17 cellular contexts compared by ENCODE assay signal in genomic region chr1:112264553-112264952, GRCh38.
DNase-seq lines count a peak whose midpoint lies in the region; ATAC-seq and TF ChIP-seq lines count a peak whose summit lies in the region.
"Had no signal": no experiment of that assay in that cellular context is flagged by ENCODE, and none has a peak within 500 bp of the region (broad histone marks: within the 10 kb centered on the region; RNA-seq: fewer than 3 reads in every experiment).

No MANE protein-coding gene starts in this region.

- H3K9me2 ChIP-seq in hepatocyte (replicated peaks; ENCODE audit: insufficient read depth): no peaks in the 10 kb centered on the region

- WGBS in hepatocyte (ENCODE audit: low lambda C conversion rate, missing lambda C conversion rate): 36% methylated on average over 2 of the region's 2 CpGs
- WGBS in aorta, 2 donors: 41 to 47% methylated on average over 2 of the region's 2 CpGs

- H3K79me2 ChIP-seq in hepatocyte: no peaks in the 10 kb centered on the region

- TF ChIP-seq CTCF in hepatocyte (IDR thresholded peaks at IDR 0.05; ENCODE audit: poor library complexity): no peak

- peak overlapping the region; percentile 34 for H3K4me2 ChIP-seq in hepatocyte

- no peaks in the 10 kb centered on the region for H3K36me3 ChIP-seq in hepatocyte (replicated peaks; ENCODE audit: insufficient read depth, low read depth)
- H3K36me3 ChIP-seq in aorta (ENCODE audit: control insufficient read depth in 1 of 2, insufficient read depth in 2 of 2, low read length in 1 of 2): no peaks in the 10 kb centered on the region
- H3K36me3 ChIP-seq: SJCRH30 had no signal

- ATAC-seq in Right ventricle myocardium inferior (peak; percentile 66), aorta (ENCODE audit: low FRiP score) (peak; percentile 60), HG03457 (IDR thresholded peaks at IDR 0.05; ENCODE audit: unreplicated experiment) (no peak)

- no peak overlapping the region for H2AFZ ChIP-seq in hepatocyte

- H3K27ac ChIP-seq in hepatocyte (peak overlapping the region; percentile 33), aorta (ENCODE audit: low read depth in 1 of 2, low read length in 2 of 2) (no peak overlapping the region)
- H3K27ac ChIP-seq: 22Rv1, SJCRH30 had no signal

- H3K9me3 ChIP-seq in hepatocyte (ENCODE audit: low read depth) (no peaks in the 10 kb centered on the region), aorta (ENCODE audit: control insufficient read depth, low read length) (peaks cover 1% of the 10 kb centered on the region)
- H3K9me3 ChIP-seq: SJCRH30 had no signal

- H3K4me1 ChIP-seq in hepatocyte (ENCODE audit: insufficient read depth): peaks cover 20% of the 10 kb centered on the region
- peaks cover 0 to 2% of the 10 kb centered on the region in 2 donors for H3K4me1 ChIP-seq in aorta (ENCODE audit: control insufficient read depth in 1 of 2, insufficient read depth in 2 of 2, low read length in 2 of 2)

- H3K27me3 ChIP-seq in hepatocyte (no peaks in the 10 kb centered on the region), aorta (ENCODE audit: control insufficient read depth in 1 of 2, insufficient read depth in 2 of 2, low read length in 1 of 2) (no peaks in the 10 kb centered on the region)
- H3K27me3 ChIP-seq: SJCRH30 had no signal

- H3K4me3 ChIP-seq in hepatocyte (no peak overlapping the region), aorta (ENCODE audit: low read length in 2 of 2) (no peak overlapping the region)
- H3K4me3 ChIP-seq: SJCRH30 had no signal

- no peaks in the 10 kb centered on the region for H4K20me1 ChIP-seq in hepatocyte (ENCODE audit: insufficient read depth, poor library complexity, severe bottlenecking)

- intact Hi-C loops in Right ventricle myocardium inferior (cut with DNase I): no loop called here
- intact Hi-C loops in cardiac septum (cut with DNase I): no loop called here
- intact Hi-C loops in aorta (cut with DNase I): no loop called here

- DNase-seq in Right ventricle myocardium inferior (ENCODE audit: missing footprints): no peak
- no peak for DNase-seq in cardiac septum (ENCODE audit: low spot score)
- no peak for DNase-seq in hepatocyte (ENCODE audit: low spot score)
- peak; percentile 9 for DNase-seq in pons (ENCODE audit: low spot score)
- DNase-seq in aorta: no peak
- no peak for DNase-seq in activated T-cell treated with anti-CD3 and anti-CD28 coated beads for 4 hours
- no peak for DNase-seq in central memory CD4-positive, alpha-beta T cell
- DNase-seq: activated CD4-positive, alpha-beta T cell treated with anti-CD3 and anti-CD28 coated beads, Interleukin-2, amount 10 ng/mL, durations not matched to agents 7 days and 5 days; activated naive CD4-positive, alpha-beta T cell treated with anti-CD3 and anti-CD28 coated beads, Interleukin-2, amount 50 U/mL, for 16 hours; activated T-cell treated with anti-CD3 and anti-CD28 coated beads, Interleukin-2, amount 50 U/mL, for 1 hour; C1 segment of cervical spinal cord; DMS153; effector memory CD4-positive, alpha-beta T cell; SJCRH30; T-helper 9 cell had no signal
